10 cellular contexts compared by ENCODE assay signal in genomic region chr1:54290443-54291184, GRCh38.
DNase-seq lines count a peak whose midpoint lies in the region; ATAC-seq, FAIRE-seq and TF ChIP-seq lines count a peak whose summit lies in the region.
"Had no signal": no experiment of that assay in that cellular context is flagged by ENCODE, and none has a peak within 500 bp of the region (broad histone marks: within the 10 kb centered on the region; RNA-seq: fewer than 3 reads in every experiment).

No MANE protein-coding gene starts in this region.

- H3K79me2 ChIP-seq in K562 (ENCODE audit: control insufficient read depth, insufficient read depth, low read length) (peaks cover 92% of the 10 kb centered on the region), HepG2 (ENCODE audit: insufficient read depth, low read length) (no peaks in the 10 kb centered on the region)

- H3K9ac ChIP-seq in K562 (ENCODE audit: insufficient read depth in 1 of 2, low read depth in 2 of 2, low read length in 2 of 2): peak overlapping the region in 1 of 2 experiments; percentile 31; a peak in 1 of 4 replicates
- H3K9ac ChIP-seq in HepG2 (ENCODE audit: insufficient read depth, low read depth, low read length): no peak overlapping the region

- intact Hi-C loops in K562 (cut with micrococcal nuclease): no loop called here
- intact Hi-C loops in HepG2 (cut with micrococcal nuclease; ENCODE audit: unreplicated experiment): no loop called here

- CTCF ChIA-PET in K562 (lab: Yijun Ruan, JAX; ENCODE audit: low intra/inter-chr PET ratio): no interaction called here
- CTCF ChIA-PET in HepG2 (lab: Yijun Ruan, JAX; ENCODE audit: low intra/inter-chr PET ratio, low total read pairs): no interaction called here

- TF ChIP-seq CTCF in K562 (IDR thresholded peaks at IDR 0.05 in 2 of 3, conservative IDR thresholded peaks at IDR 0.05 in 1 of 3; ENCODE audit: insufficient read depth in 2 of 3, low read depth in 1 of 3, low read length in 3 of 3) (no peak), HepG2 (CRISPR knock-in tag; IDR thresholded peaks at IDR 0.05) (no peak)

- H3K9me3 ChIP-seq in K562 (replicated peaks; ENCODE audit: control insufficient read depth, insufficient read depth, low read depth, low read length) (no peaks in the 10 kb centered on the region), HepG2 (ENCODE audit: low read length) (no peaks in the 10 kb centered on the region)

- peaks cover 9% of the 10 kb centered on the region for H3K9me1 ChIP-seq in K562 (ENCODE audit: control insufficient read depth, insufficient read depth, low read length)

- DNase-seq in NCI-H2227 (lab: John Stamatoyannopoulos, UW; ENCODE audit: unreplicated experiment): peak; percentile 22
- no peak for DNase-seq in NCI-H2227 treated with DMSO at 0.1 percent for 48 hours (lab: John Stamatoyannopoulos, UW)
- DNase-seq in K562 (ENCODE audit: extremely low read depth in 1 of 4, low spot score in 3 of 4): no peak
- DNase-seq in HepG2 (ENCODE audit: low spot score): peak; percentile 41
- no peak for DNase-seq in islet precursor cell
- DNase-seq in DMS53 (lab: John Stamatoyannopoulos, UW): no peak
- DNase-seq: Karpas-422; stimulated activated CD4-positive, alpha-beta T cell treated with anti-CD3 and anti-CD28 coated beads, Interleukin-12 subunit alpha, Interleukin-12 subunit beta, amount 100 ng/mL, for 4 hours had no signal

- TF ChIP-seq POLR2A in K562 (conservative IDR thresholded peaks at IDR 0.05): no peak
- TF ChIP-seq POLR2A in HepG2 (IDR thresholded peaks at IDR 0.05; ENCODE audit: insufficient read depth in 1 of 2, low read depth in 2 of 2, low read length in 2 of 2): no peak

- H3K4me2 ChIP-seq in K562 (ENCODE audit: insufficient read depth, low read length): no peak overlapping the region
- H3K4me2 ChIP-seq in HepG2 (ENCODE audit: low read depth, low read length): peak overlapping the region; percentile 36

- POLR2A ChIA-PET in K562 (lab: Yijun Ruan, JAX): interaction anchor here (0.7 to 1.6 kb wide), 5 partner anchors 10 to 92 kb away, joined by 3 to 11 read pairs (median 5); no protein-coding TSS in a partner anchor
- POLR2A ChIA-PET in HepG2 (lab: Yijun Ruan, JAX): no interaction called here

- H2AFZ ChIP-seq in K562 (ENCODE audit: low read depth, low read length): no peak overlapping the region
- no peak overlapping the region for H2AFZ ChIP-seq in HepG2 (ENCODE audit: low read length)

- TF ChIP-seq EP300 in K562 (IDR thresholded peaks at IDR 0.05; ENCODE audit: low read length) (no peak), HepG2 (IDR thresholded peaks at IDR 0.05; ENCODE audit: low read depth in 2 of 2, low read length in 2 of 2) (no peak), HepG2 (CRISPR knock-in tag; IDR thresholded peaks at IDR 0.05; ENCODE audit: borderline replicate concordance) (no peak)

- H4K20me1 ChIP-seq in K562 (replicated peaks; ENCODE audit: control insufficient read depth, insufficient read depth, low read length): peaks cover 48% of the 10 kb centered on the region
- H4K20me1 ChIP-seq in HepG2 (ENCODE audit: insufficient read depth, low read length): 0 out of 2 replicates have a peak, but pooled peaks cover 4% of the 10 kb centered on the region

- WGBS in K562 (ENCODE audit: insufficient coverage, low coverage, missing lambda C conversion rate): 61% methylated on average over 12 of the region's 12 CpGs
- WGBS in HepG2 (ENCODE audit: low lambda C conversion rate): 78% methylated on average over 10 of the region's 12 CpGs

- in situ Hi-C loops in K562 (cut with MboI) (no loop called here), HepG2 (cut with HindIII; ENCODE audit: extremely low pct_ligation_motif_present, low pct_unique_long_range_greater_than_20kb) (no loop called here)

- TF ChIP-seq RAD21 in K562 (CRISPR knock-in tag; conservative IDR thresholded peaks at IDR 0.05 in 1 of 2, IDR thresholded peaks at IDR 0.05 in 1 of 2) (no peak), HepG2 (CRISPR knock-in tag; IDR thresholded peaks at IDR 0.05) (no peak)

- no peak for FAIRE-seq in K562 (lab: Jason Lieb, UNC)
- FAIRE-seq in HepG2 (lab: Jason Lieb, UNC): peak; percentile 30

- H3K4me1 ChIP-seq in K562 (replicated peaks in 1 of 2; ENCODE audit: control insufficient read depth in 2 of 2, insufficient read depth in 2 of 2, low read length in 2 of 2) (peaks cover 42 to 53% of the 10 kb centered on the region in 2 experiments), HepG2 (ENCODE audit: insufficient read depth, low read length) (peaks cover 40% of the 10 kb centered on the region)

- BruUV-seq in K562 (replicated peaks; lab: Mats Ljungman, UMichigan) (no TSS peak), HepG2 (replicated peaks; lab: Mats Ljungman, UMichigan) (no TSS peak)

- H3K4me3 ChIP-seq in K562: no peak overlapping the region
- H3K4me3 ChIP-seq in HepG2 (replicated peaks in 1 of 3; ENCODE audit: insufficient read depth in 1 of 3, low read depth in 2 of 3, low read length in 3 of 3): no peak overlapping the region

- ATAC-seq in K562 (no peak), HepG2 (peak; percentile 64), HG02588 (IDR thresholded peaks at IDR 0.05; ENCODE audit: unreplicated experiment) (no peak)

- H3K36me3 ChIP-seq in K562 (ENCODE audit: control insufficient read depth, insufficient read depth, low read length): no peaks in the 10 kb centered on the region; the same call in 2 of the 3 replicates
- no peaks in the 10 kb centered on the region for H3K36me3 ChIP-seq in HepG2 (replicated peaks in 1 of 2; ENCODE audit: control insufficient read depth in 1 of 2, insufficient read depth in 2 of 2, low read length in 2 of 2)

- H3K27ac ChIP-seq in K562 (ENCODE audit: extremely low read depth, low read depth, low read length) (no peak overlapping the region), HepG2 (ENCODE audit: extremely low read length, insufficient read depth, low read length) (no peak overlapping the region), temporal lobe (ENCODE audit: low read depth, low read length) (peak overlapping the region; percentile 30)

- no peaks in the 10 kb centered on the region for H3K27me3 ChIP-seq in K562 (ENCODE audit: control insufficient read depth in 2 of 2, insufficient read depth in 2 of 2, low read length in 2 of 2)
- H3K27me3 ChIP-seq in HepG2 (ENCODE audit: control insufficient read depth in 1 of 2, insufficient read depth in 2 of 2, low read length in 2 of 2): no peaks in the 10 kb centered on the region

TF ChIP-seq in K562, 482 proteins besides CTCF, POLR2A, EP300 and RAD21:
- peak; percentile 52 to 55; a peak in 3 of 4 replicates for TF ChIP-seq FOXA3 (CRISPR knock-in tag; conservative IDR thresholded peaks at IDR 0.05 in 1 of 2, IDR thresholded peaks at IDR 0.05 in 1 of 2)
- no peak for TF ChIP-seq TGIF2 (CRISPR knock-in tag; IDR thresholded peaks at IDR 0.05)
- TF ChIP-seq EP400 (IDR thresholded peaks at IDR 0.05): no peak

TF ChIP-seq in HepG2, 621 proteins besides CTCF, POLR2A, EP300 and RAD21 (continues in another document):
- TF ChIP-seq ZHX2 (IDR thresholded peaks at IDR 0.05; ENCODE audit: low read depth) (no peak), ZHX2 (CRISPR knock-in tag; IDR thresholded peaks at IDR 0.05; ENCODE audit: borderline replicate concordance) (no peak), CCAR2 (optimal IDR thresholded peaks at IDR 0.05; ENCODE audit: low read depth, low read length) (no peak), HOXD1 (CRISPR knock-in tag; IDR thresholded peaks at IDR 0.05) (no peak), ZNF549 (CRISPR knock-in tag; IDR thresholded peaks at IDR 0.05) (no peak), ZNF30 (CRISPR knock-in tag; IDR thresholded peaks at IDR 0.05) (no peak)

Comparison
In these comparisons a context has a peak if more than half of its experiments do, and no peak if none do; other contexts are left out.
1. DNase-seq: peak in NCI-H2227 (single experiment) and HepG2 (single experiment); none in NCI-H2227 treated with DMSO at 0.1 percent for 48 hours (single experiment), K562 (0 of 4), islet precursor cell (single experiment) and DMS53 (single experiment).